Comparison of ENCODE assay signal across 8 cellular contexts in the genomic region with DNA sequence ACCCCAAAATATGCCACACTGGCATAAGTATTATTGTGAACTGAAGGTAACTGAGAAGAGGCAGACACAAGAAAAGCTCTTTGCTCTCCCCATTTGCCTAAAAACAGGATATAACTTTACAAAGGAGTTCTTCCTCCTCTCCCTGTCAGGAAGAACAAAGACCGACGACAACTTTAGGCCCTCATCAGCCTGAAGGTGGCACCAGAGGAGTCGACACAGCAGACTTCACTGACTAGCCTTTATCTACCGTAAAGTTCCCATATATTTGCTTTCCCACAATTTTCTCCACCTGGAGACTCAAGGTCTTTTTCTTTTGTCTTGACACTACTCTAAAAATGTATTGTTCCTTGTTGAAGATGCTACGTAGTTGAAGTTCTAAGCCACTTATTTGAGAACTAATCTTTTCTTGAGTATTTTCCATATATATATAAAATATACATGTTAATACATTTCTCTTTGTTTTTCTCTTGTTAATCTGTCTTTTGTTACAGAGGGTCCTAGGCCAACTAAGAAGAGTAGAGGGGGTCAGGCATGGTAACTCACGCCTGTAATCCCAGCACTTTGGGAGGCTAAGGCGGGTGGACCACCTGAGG. TPM values are rescaled to one million over a fixed set of nuclear protein-coding genes. Genes with fewer than 3 reads are reported as not detected.
DNase-seq lines count a peak whose midpoint lies in the region; ATAC-seq, FAIRE-seq and TF ChIP-seq lines count a peak whose summit lies in the region.

No MANE protein-coding gene starts in this region.

- H3K36me3 Mint-ChIP-seq in brain = no peaks in the 10 kb centered on the region
- H3K36me3 Mint-ChIP-seq in immature natural killer cell = peaks cover 0 to 9% (median 9%) of the 10 kb centered on the region in 3 donors

- H3K4me1 Mint-ChIP-seq in brain (peaks cover 11% of the 10 kb centered on the region), immature natural killer cell (peaks cover 48 to 52% of the 10 kb centered on the region in 2 donors)

- H3K27ac Mint-ChIP-seq in brain = peak overlapping the region in 2 of 5 experiments; percentile 35 to 43
- H3K27ac Mint-ChIP-seq in immature natural killer cell = peak overlapping the region; percentile 82 to 92 (median 88)

- no peak overlapping the region for H3K4me3 Mint-ChIP-seq in brain
- H3K4me3 Mint-ChIP-seq in immature natural killer cell = peak overlapping the region; percentile 22 to 57 (median 47)

- peak; percentile 50 to 51 for TF ChIP-seq CTCF in brain (conservative IDR thresholded peaks at IDR 0.05)

- ATAC-seq in HG02588 (IDR thresholded peaks at IDR 0.05; ENCODE audit: unreplicated experiment) = no peak
- ATAC-seq in GM21786 (IDR thresholded peaks at IDR 0.05; ENCODE audit: unreplicated experiment) = no peak

- H3K27me3 Mint-ChIP-seq in brain (peaks cover 12% of the 10 kb centered on the region), immature natural killer cell (ENCODE audit: low read depth in 3 of 3) (peaks cover 0 to 6% (median 3%) of the 10 kb centered on the region in 3 donors)

- peaks cover 0 to 4% (median 0%) of the 10 kb centered on the region in 5 experiments for H3K9me3 Mint-ChIP-seq in brain
- H3K9me3 Mint-ChIP-seq in immature natural killer cell = no peaks in the 10 kb centered on the region

- DNase-seq in CD1c-positive myeloid dendritic cell (ENCODE audit: extremely low spot score) (peak; percentile 74), GM19239 (ENCODE audit: insufficient read length, low spot score) (no peak), NOMO-1 treated with DMSO at 0.1 percent for 48 hours (lab: John Stamatoyannopoulos, UW; ENCODE audit: unreplicated experiment) (peak; percentile 45), immature natural killer cell (peak; percentile 57 to 67 (median 64))
- peak in 2 of 3 experiments; percentile 16 to 28 for DNase-seq in stimulated activated CD4-positive, alpha-beta T cell treated with anti-CD3 and anti-CD28 coated beads, TNF-alpha, amount 100 ng/mL, for 24 hours (ENCODE audit: low read depth in 3 of 3)

- peak; percentile 92 for FAIRE-seq in GM19239 (lab: Jason Lieb, UNC)

RNA-seq across cellular contexts. Expression of a gene that starts 16.2 kb away (rescaled TPM):
- polyA plus RNA-seq in brain (ENCODE audit: insufficient read depth, low read depth, low replicate concordance) (not detected), immature natural killer cell (under 1 TPM in 2 of 3 donors, not detected in 1; 0.03 to 0.27 TPM)

RNA-seq across cellular contexts. Expression of a gene that starts 55.2 kb away (rescaled TPM):
- polyA plus RNA-seq in brain (ENCODE audit: insufficient read depth, low read depth, low replicate concordance) (9.0 TPM), immature natural killer cell (10 to 100 TPM; 42.1 to 46.6 (median 43.4) TPM)

Comparison
In these comparisons a context has a peak if more than half of its experiments do, and no peak if none do; other contexts are left out.
1. H3K4me3 Mint-ChIP-seq: peak in immature natural killer cell (5 of 5); none in brain (0 of 5).